ENCODE assay signal across 15 cellular contexts in the genomic region with DNA sequence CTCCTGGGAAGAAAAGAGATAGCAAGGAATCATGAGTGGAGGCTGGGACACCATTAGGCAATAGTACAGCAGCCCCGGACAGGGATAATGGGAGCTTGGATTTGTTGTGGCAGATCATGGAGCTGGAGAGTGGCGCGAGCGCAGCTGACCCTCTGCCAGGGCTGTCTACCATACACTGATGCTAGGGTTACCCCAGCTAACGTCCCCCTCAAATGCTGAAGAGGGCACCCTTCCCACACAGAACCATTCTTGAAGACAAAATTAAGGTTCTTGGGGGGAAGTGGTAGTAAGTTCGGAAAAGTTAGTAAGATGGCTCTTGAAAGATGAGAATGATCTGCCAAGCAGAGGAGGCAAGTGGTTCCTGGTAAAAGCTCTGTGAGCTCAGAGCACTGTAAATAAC.
A peak's percentile ranks its signal among the peaks of the same experiment; 100 is the strongest.
DNase-seq lines count a peak whose midpoint lies in the region; ATAC-seq and TF ChIP-seq lines count a peak whose summit lies in the region.
"Had no signal": no experiment of that assay in that cellular context is flagged by ENCODE, and none has a peak within 500 bp of the region (broad histone marks: within the 10 kb centered on the region; RNA-seq: fewer than 3 reads in every experiment).

No MANE protein-coding gene starts in this region.

- intact Hi-C loops in mucosa of descending colon (cut with DNase I, micrococcal nuclease) = no loop called here

- peak; percentile 38 for TF ChIP-seq CTCF in brain microvascular endothelial cell (IDR thresholded peaks at IDR 0.05; ENCODE audit: low read depth, low read length, missing control alignments)
- peak; percentile 35 for TF ChIP-seq CTCF in osteoblast (IDR thresholded peaks at IDR 0.05; ENCODE audit: extremely low read depth, low read depth, low read length)
- TF ChIP-seq CTCF in mucosa of descending colon (IDR thresholded peaks at IDR 0.05) = no peak

- H3K9me3 ChIP-seq in osteoblast (ENCODE audit: low read depth, low read length) = no peaks in the 10 kb centered on the region
- peaks cover under 1% of the 10 kb centered on the region for H3K9me3 ChIP-seq in mucosa of descending colon
- H3K9me3 ChIP-seq: esophagus squamous epithelium had no signal

- H2AFZ ChIP-seq in osteoblast (ENCODE audit: low read length) = no peak overlapping the region

- H3K36me3 ChIP-seq in brain microvascular endothelial cell (replicated peaks) = peaks cover 33% of the 10 kb centered on the region
- H3K36me3 ChIP-seq in osteoblast (ENCODE audit: insufficient read depth, low read length) = peaks cover 58% of the 10 kb centered on the region
- no peaks in the 10 kb centered on the region for H3K36me3 ChIP-seq in mucosa of descending colon (ENCODE audit: low read depth)

- DNase-seq in DMS 273 (lab: John Stamatoyannopoulos, UW; ENCODE audit: unreplicated experiment) (peak; percentile 13), DMS 273 treated with DMSO at 0.1 percent for 48 hours (lab: John Stamatoyannopoulos, UW) (no peak), brain microvascular endothelial cell (no peak), osteoblast (ENCODE audit: insufficient read length, low spot score, missing footprints) (no peak), DMS53 (lab: John Stamatoyannopoulos, UW) (no peak), mucosa of descending colon (no peak)
- no peak for DNase-seq in stimulated activated CD4-positive, alpha-beta T cell treated with anti-CD3 and anti-CD28 coated beads, Interleukin-2, amount 100 ng/mL, for 48 hours
- DNase-seq: aorta; CD4-positive, CD25-positive, alpha-beta regulatory T cell; esophagus squamous epithelium; GOT3; naive thymus-derived CD8-positive, alpha-beta T cell; NCI-H510A had no signal

- in situ Hi-C loops in brain microvascular endothelial cell (cut with HindIII; ENCODE audit: low pct_ligation_motif_present, low sequenced_read_pairs) = loop anchor here (25.0 kb wide), 1 partner anchor 163 kb away; no protein-coding TSS in a partner anchor

- H3K4me2 ChIP-seq in osteoblast (ENCODE audit: insufficient read depth, low read length) = no peak overlapping the region

- H3K4me1 ChIP-seq in osteoblast (ENCODE audit: insufficient read depth, low read length) (peaks cover 20% of the 10 kb centered on the region), mucosa of descending colon (ENCODE audit: low read depth) (no peaks in the 10 kb centered on the region)

- ATAC-seq in HG03432 (IDR thresholded peaks at IDR 0.05; ENCODE audit: unreplicated experiment) (peak; percentile 56), mucosa of descending colon (no peak)
- ATAC-seq: naive thymus-derived CD8-positive, alpha-beta T cell had no signal

- no peak overlapping the region for H3K4me3 ChIP-seq in brain microvascular endothelial cell (ENCODE audit: low read depth, low read length)
- no peak overlapping the region for H3K4me3 ChIP-seq in osteoblast (ENCODE audit: insufficient read depth, low read length)
- no peak overlapping the region for H3K4me3 ChIP-seq in mucosa of descending colon
- H3K4me3 ChIP-seq: esophagus squamous epithelium had no signal

- H3K79me2 ChIP-seq in osteoblast (ENCODE audit: insufficient read depth, low read length) = peaks cover 57% of the 10 kb centered on the region

- H3K27me3 ChIP-seq in brain microvascular endothelial cell (replicated peaks) (no peaks in the 10 kb centered on the region), osteoblast (ENCODE audit: insufficient read depth, low read length) (no peaks in the 10 kb centered on the region)
- H3K27me3 ChIP-seq: esophagus squamous epithelium had no signal

- peaks cover 8% of the 10 kb centered on the region for H4K20me1 ChIP-seq in osteoblast (ENCODE audit: insufficient read depth, low read length)

- H3K27ac ChIP-seq in brain microvascular endothelial cell = no peak overlapping the region
- peak overlapping the region; percentile 31 for H3K27ac ChIP-seq in osteoblast (ENCODE audit: low read depth, low read length)
- H3K27ac ChIP-seq: 22Rv1, esophagus squamous epithelium had no signal
